In the genomic region with DNA sequence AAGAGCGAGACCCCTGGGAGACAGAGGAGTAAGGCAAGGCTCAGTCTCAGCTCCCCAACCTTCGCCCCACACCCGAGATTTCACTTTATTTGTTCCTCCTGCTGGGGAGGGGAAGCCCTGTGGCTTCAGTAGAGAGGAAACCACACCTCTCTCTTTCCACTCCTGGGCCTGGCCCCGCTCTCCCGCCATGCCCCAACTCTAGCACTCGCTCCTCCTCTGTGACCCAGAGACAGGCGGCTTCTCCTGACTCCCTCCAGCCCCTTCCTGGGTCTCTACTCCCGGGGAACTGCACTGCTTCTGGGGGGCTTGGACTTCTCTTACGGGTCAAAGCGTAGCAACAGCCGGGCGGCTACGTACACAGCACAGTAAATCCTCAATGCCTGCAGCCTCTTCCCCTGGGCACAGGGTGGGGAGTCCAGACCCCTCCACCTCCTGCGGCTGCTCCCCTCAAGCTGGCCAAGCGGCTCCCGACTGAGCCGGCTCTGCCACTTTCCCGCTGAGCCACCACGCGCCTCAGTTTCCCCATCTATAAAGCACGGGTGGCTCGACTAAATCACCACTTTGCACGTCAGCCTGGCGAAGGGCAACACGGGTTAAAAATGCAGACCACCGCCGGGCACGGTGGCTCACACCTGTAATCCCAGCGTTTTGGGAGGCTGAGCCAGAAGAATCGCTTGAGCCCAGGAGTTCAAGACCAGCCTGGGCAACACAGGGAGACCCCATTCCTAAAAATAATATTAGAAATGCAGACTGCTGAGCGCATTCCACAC, we compare ENCODE assay signal across 8 cellular contexts. TPM values are rescaled to one million over a fixed set of nuclear protein-coding genes. Genes with fewer than 3 reads are reported as not detected.
A peak's percentile ranks its signal among the peaks of the same experiment; 100 is the strongest.
DNase-seq lines count a peak whose midpoint lies in the region; ATAC-seq, FAIRE-seq and TF ChIP-seq lines count a peak whose summit lies in the region.

No MANE protein-coding gene starts in this region.

- ATAC-seq in HG02798 (IDR thresholded peaks at IDR 0.05; ENCODE audit: poor library complexity, unreplicated experiment): no peak
- no peak for ATAC-seq in GM18867 (IDR thresholded peaks at IDR 0.05; ENCODE audit: unreplicated experiment)

- peaks cover 10 to 48% of the 10 kb centered on the region in 2 donors for H3K4me1 ChIP-seq in kidney (ENCODE audit: control insufficient read depth in 1 of 2, insufficient read depth in 1 of 2, low read depth in 1 of 2, low read length in 2 of 2)

- H3K4me1 Mint-ChIP-seq in activated naive CD8-positive, alpha-beta T cell treated with anti-CD3 and anti-CD28 coated beads for 36 hours: peaks cover 19% of the 10 kb centered on the region

- FAIRE-seq in GM19239 (lab: Jason Lieb, UNC): peak; percentile 89
- FAIRE-seq in kidney (lab: Jason Lieb, UNC): no peak

- no peaks in the 10 kb centered on the region for H3K27me3 Mint-ChIP-seq in activated naive CD8-positive, alpha-beta T cell treated with anti-CD3 and anti-CD28 coated beads for 36 hours

- DNase-seq in GM19239 (ENCODE audit: insufficient read length, low spot score) (peak; percentile 95), RWPE1 (ENCODE audit: low spot score) (peak; percentile 31), kidney (no peak), NCI-H748 (lab: John Stamatoyannopoulos, UW; ENCODE audit: unreplicated experiment) (no peak)
- peak; percentile 77 for DNase-seq in activated naive CD8-positive, alpha-beta T cell treated with anti-CD3 and anti-CD28 coated beads for 36 hours
- peak; percentile 55 for DNase-seq in stimulated activated CD8-positive, alpha-beta memory T cell treated with anti-CD3 and anti-CD28 coated beads, Interleukin-12 subunit alpha, Interleukin-12 subunit beta, amount 100 ng/mL, for 1 hour (ENCODE audit: low read depth)

- peak overlapping the region; percentile 97 for H3K27ac Mint-ChIP-seq in activated naive CD8-positive, alpha-beta T cell treated with anti-CD3 and anti-CD28 coated beads for 36 hours

- peaks cover 24% of the 10 kb centered on the region for H3K36me3 Mint-ChIP-seq in activated naive CD8-positive, alpha-beta T cell treated with anti-CD3 and anti-CD28 coated beads for 36 hours

- peak overlapping the region; percentile 99 for H3K4me3 Mint-ChIP-seq in activated naive CD8-positive, alpha-beta T cell treated with anti-CD3 and anti-CD28 coated beads for 36 hours

- H3K9me3 ChIP-seq in kidney (ENCODE audit: control insufficient read depth in 1 of 2, low read length in 2 of 2): no peaks in the 10 kb centered on the region

- H3K36me3 ChIP-seq in kidney (ENCODE audit: control insufficient read depth in 1 of 2, insufficient read depth in 2 of 2, low read length in 2 of 2): no peaks in the 10 kb centered on the region

- no peaks in the 10 kb centered on the region for H3K9me3 Mint-ChIP-seq in activated naive CD8-positive, alpha-beta T cell treated with anti-CD3 and anti-CD28 coated beads for 36 hours

- intact Hi-C loops in kidney (cut with DNase I): no loop called here

- CTCF ChIA-PET in RWPE1 (lab: Yijun Ruan, JAX): interaction anchor here (0.6 kb wide), 1 partner anchor 30 kb away, joined by 4 read pairs; no protein-coding TSS in a partner anchor

- H3K27ac ChIP-seq in RWPE1 (peak overlapping the region; percentile 99), kidney (ENCODE audit: low read depth in 2 of 2, low read length in 2 of 2) (peak overlapping the region; percentile 33 to 74)

- peak overlapping the region; percentile 75 for H3K4me3 ChIP-seq in kidney (ENCODE audit: low read length in 2 of 2)

- TF ChIP-seq CTCF in RWPE1 (conservative IDR thresholded peaks at IDR 0.05; ENCODE audit: low read depth) (no peak), kidney (IDR thresholded peaks at IDR 0.05; ENCODE audit: borderline replicate concordance, extremely low read depth, insufficient read depth) (no peak)

- H3K9ac ChIP-seq in kidney (ENCODE audit: low read length in 2 of 2): peak overlapping the region; percentile 30 to 78

- POLR2A ChIA-PET in RWPE1 (lab: Yijun Ruan, JAX; ENCODE audit: low non-redundant PET): no interaction called here

RNA-seq across cellular contexts. Expression of a gene that starts 1.4 kb away (rescaled TPM):
- 100 to 1,000 TPM; 106 to 108 TPM for total RNA-seq in activated naive CD8-positive, alpha-beta T cell treated with anti-CD3 and anti-CD28 coated beads for 36 hours
- 38.0 TPM for total RNA-seq in kidney
- polyA plus RNA-seq in kidney (ENCODE audit: insufficient read depth, low read depth, low replicate concordance): 33.3 TPM

RNA-seq across cellular contexts. Expression of a gene that starts 14.6 kb away (rescaled TPM):
- total RNA-seq in activated naive CD8-positive, alpha-beta T cell treated with anti-CD3 and anti-CD28 coated beads for 36 hours: 1 to 10 TPM; 6.2 to 6.5 TPM
- total RNA-seq in kidney: 63.0 TPM
- polyA plus RNA-seq in kidney (ENCODE audit: insufficient read depth, low read depth, low replicate concordance): 23.9 TPM

RNA-seq across cellular contexts. Expression of a gene that starts 21.9 kb away (rescaled TPM):
- not detected for total RNA-seq in activated naive CD8-positive, alpha-beta T cell treated with anti-CD3 and anti-CD28 coated beads for 36 hours
- 0.19 TPM for total RNA-seq in kidney
- 0.71 TPM for polyA plus RNA-seq in kidney (ENCODE audit: insufficient read depth, low read depth, low replicate concordance)

RNA-seq across cellular contexts. Expression of a gene that starts 28.3 kb away (rescaled TPM):
- total RNA-seq in activated naive CD8-positive, alpha-beta T cell treated with anti-CD3 and anti-CD28 coated beads for 36 hours: 10 to 100 TPM; 73.3 to 74.6 TPM
- total RNA-seq in kidney: 49.8 TPM
- 117 TPM for polyA plus RNA-seq in kidney (ENCODE audit: insufficient read depth, low read depth, low replicate concordance)

RNA-seq across cellular contexts. Expression of a gene that starts 33.6 kb away (rescaled TPM):
- not detected for total RNA-seq in activated naive CD8-positive, alpha-beta T cell treated with anti-CD3 and anti-CD28 coated beads for 36 hours
- not detected for total RNA-seq in kidney
- polyA plus RNA-seq in kidney (ENCODE audit: insufficient read depth, low read depth, low replicate concordance): not detected

Comparison
In these comparisons a context has a peak if more than half of its experiments do, and no peak if none do; other contexts are left out.
1. DNase-seq: peak in GM19239 (single experiment), RWPE1 (single experiment), activated naive CD8-positive, alpha-beta T cell treated with anti-CD3 and anti-CD28 coated beads for 36 hours (single experiment) and stimulated activated CD8-positive, alpha-beta memory T cell treated with anti-CD3 and anti-CD28 coated beads, Interleukin-12 subunit alpha, Interleukin-12 subunit beta, amount 100 ng/mL, for 1 hour (single experiment); none in kidney (single experiment) and NCI-H748 (single experiment).